In genomic region chr7:13774976-13775375, GRCh38 we compare ENCODE assay signal across 22 cellular contexts.
"Had no signal": no experiment of that assay in that cellular context is flagged by ENCODE, and none has a peak within 500 bp of the region (broad histone marks: within the 10 kb centered on the region; RNA-seq: fewer than 3 reads in every experiment).

No MANE protein-coding gene starts in this region.

- ATAC-seq: Panc1 had no signal

- FAIRE-seq: HTR-8/SVneo had no signal

- DNase-seq: Kasumi-1, MM.1S, NCI-H1092 treated with DMSO at 0.1 percent for 48 hours, NCI-H1436, NCI-H187, NCI-H2029, NCI-H2081 treated with DMSO at 0.1 percent for 48 hours, NCI-H2171, NCI-H226, NCI-H446, NCI-H510A, NCI-H524 treated with DMSO at 0.1 percent for 48 hours, NCI-H69, NCI-H774, SHP77, SK-N-SH, SW 1271 had no signal

- H3K9ac ChIP-seq: KMS-11, SK-N-SH had no signal

- H3K27ac ChIP-seq: HL-60, KMS-11, RWPE1 had no signal

- H3K4me2 ChIP-seq: KMS-11, SK-N-SH had no signal
